13 cellular contexts compared by ENCODE assay signal in genomic region chr5:142803428-142804111, GRCh38. TPM values are rescaled to one million over a fixed set of nuclear protein-coding genes. Genes with fewer than 3 reads are reported as not detected.
DNase-seq lines count a peak whose midpoint lies in the region; ATAC-seq and TF ChIP-seq lines count a peak whose summit lies in the region.
"Had no signal": no experiment of that assay in that cellular context is flagged by ENCODE, and none has a peak within 500 bp of the region (broad histone marks: within the 10 kb centered on the region; RNA-seq: fewer than 3 reads in every experiment).

No MANE protein-coding gene starts in this region.

- H3K27me3 Mint-ChIP-seq in MCF 10A (ENCODE audit: insufficient read depth, unreplicated experiment), result no peaks in the 10 kb centered on the region

- intact Hi-C loops in breast epithelium (cut with DNase I; ENCODE audit: low total_unique reads), result no loop called here
- intact Hi-C loops in MCF 10A (cut with micrococcal nuclease), result no loop called here
- intact Hi-C loops in upper lobe of right lung (cut with DNase I), result no loop called here
- intact Hi-C loops in A673 (cut with micrococcal nuclease; ENCODE audit: unreplicated experiment), result no loop called here

- H3K4me2 ChIP-seq in fibroblast of lung (ENCODE audit: extremely low read depth, insufficient read depth, low read length), result no peak overlapping the region
- H3K4me2 ChIP-seq in mesenchymal stem cell (ENCODE audit: low read length, poor library complexity, severe bottlenecking), result no peak overlapping the region
- H3K4me2 ChIP-seq: KMS-11 had no signal

- H2AFZ ChIP-seq in fibroblast of lung (ENCODE audit: low read length) (no peak overlapping the region), mesenchymal stem cell (ENCODE audit: low read depth, low read length) (no peak overlapping the region)

- BruUV-seq in MCF 10A (replicated peaks; lab: Mats Ljungman, UMichigan), result no TSS peak
- BruUV-seq in A673 (replicated peaks; lab: Mats Ljungman, UMichigan), result no TSS peak

- H3K9me3 ChIP-seq in breast epithelium, result no peaks in the 10 kb centered on the region
- H3K9me3 ChIP-seq in fibroblast of lung (ENCODE audit: control insufficient read depth, insufficient read depth, low read depth, low read length), result no peaks in the 10 kb centered on the region
- no peaks in the 10 kb centered on the region for H3K9me3 ChIP-seq in mesenchymal stem cell (ENCODE audit: control insufficient read depth, low read length)
- no peaks in the 10 kb centered on the region for H3K9me3 ChIP-seq in upper lobe of right lung
- no peaks in the 10 kb centered on the region for H3K9me3 ChIP-seq in A673 (ENCODE audit: low read depth, low read length, poor library complexity, severe bottlenecking)

- no peak for TF ChIP-seq POLR2A in breast epithelium (IDR thresholded peaks at IDR 0.05)

- no peak overlapping the region for H2BK5ac ChIP-seq in mesenchymal stem cell (ENCODE audit: low read depth, low read length, poor library complexity, severe bottlenecking)

- H3K27ac ChIP-seq in breast epithelium (peak overlapping the region; percentile 59 to 65), fibroblast of lung (ENCODE audit: insufficient read depth, low read length) (peak overlapping the region; percentile 37), mesenchymal stem cell (ENCODE audit: low read length, poor library complexity, severe bottlenecking) (no peak overlapping the region), upper lobe of right lung (peak overlapping the region; percentile 71), A673 (ENCODE audit: low read depth, low read length, poor library complexity, severe bottlenecking) (no peak overlapping the region)
- H3K27ac ChIP-seq: epithelial cell of prostate, KMS-11 had no signal

- H2BK120ac ChIP-seq in mesenchymal stem cell (ENCODE audit: low read depth, low read length), result no peak overlapping the region

- H3K23ac ChIP-seq in mesenchymal stem cell (ENCODE audit: low read length in 2 of 2), result no peak overlapping the region

- no peaks in the 10 kb centered on the region for H3K36me3 ChIP-seq in breast epithelium
- H3K36me3 ChIP-seq in fibroblast of lung (ENCODE audit: control insufficient read depth, insufficient read depth, low read length), result no peaks in the 10 kb centered on the region
- no peaks in the 10 kb centered on the region for H3K36me3 ChIP-seq in mesenchymal stem cell (ENCODE audit: control insufficient read depth in 1 of 2, insufficient read depth in 2 of 2, low read depth in 1 of 2, low read length in 2 of 2)
- no peaks in the 10 kb centered on the region for H3K36me3 ChIP-seq in upper lobe of right lung
- H3K36me3 ChIP-seq in A673 (ENCODE audit: insufficient read depth, low read length, poor library complexity, severe bottlenecking), result no peaks in the 10 kb centered on the region

- H4K91ac ChIP-seq in mesenchymal stem cell (ENCODE audit: low read length), result no peak overlapping the region

- H3K4me1 Mint-ChIP-seq in MCF 10A (ENCODE audit: insufficient read depth, unreplicated experiment), result peaks cover 10% of the 10 kb centered on the region

- peak in 1 of 2 donors; percentile 53 for DNase-seq in breast epithelium (ENCODE audit: low spot score in 2 of 2)
- DNase-seq in MCF 10A (ENCODE audit: unreplicated experiment), result no peak
- peak in 1 of 2 donors; percentile 58 for DNase-seq in fibroblast of lung (ENCODE audit: low read depth in 2 of 2)
- peak; percentile 69 for DNase-seq in mesenchymal stem cell
- no peak for DNase-seq in upper lobe of right lung
- DNase-seq in A673 (ENCODE audit: low spot score), result no peak
- DNase-seq in AG20443 (ENCODE audit: low spot score), result no peak
- no peak for DNase-seq in NCI-H2107 (lab: John Stamatoyannopoulos, UW)
- DNase-seq: DMS53; NCI-H446; stimulated activated CD4-positive, alpha-beta T cell treated with anti-CD3 and anti-CD28 coated beads, Interleukin-4, amount 100 ng/mL, for 24 hours had no signal

- H3K9ac ChIP-seq in fibroblast of lung (ENCODE audit: insufficient read depth, low read length) (no peak overlapping the region), mesenchymal stem cell (ENCODE audit: low read length) (peak overlapping the region; percentile 74)
- H3K9ac ChIP-seq: KMS-11 had no signal

- no peak overlapping the region for H4K8ac ChIP-seq in mesenchymal stem cell (ENCODE audit: low read length)

- TF ChIP-seq CTCF in breast epithelium (IDR thresholded peaks at IDR 0.05), result no peak
- TF ChIP-seq CTCF in MCF 10A (IDR thresholded peaks at IDR 0.05; ENCODE audit: unreplicated experiment), result no peak
- no peak for TF ChIP-seq CTCF in fibroblast of lung (conservative IDR thresholded peaks at IDR 0.05 in 1 of 2, IDR thresholded peaks at IDR 0.05 in 1 of 2; ENCODE audit: low read depth in 1 of 2, low read length in 2 of 2)
- no peak for TF ChIP-seq CTCF in upper lobe of right lung (IDR thresholded peaks at IDR 0.05)
- no peak for TF ChIP-seq CTCF in A673 (conservative IDR thresholded peaks at IDR 0.05; ENCODE audit: low read depth, low read length)

- no peak overlapping the region for H3K4me3 Mint-ChIP-seq in MCF 10A (ENCODE audit: unreplicated experiment)

- H3K27me3 ChIP-seq in breast epithelium, result no peaks in the 10 kb centered on the region
- H3K27me3 ChIP-seq in fibroblast of lung (ENCODE audit: control insufficient read depth, insufficient read depth, low read length), result no peaks in the 10 kb centered on the region
- no peaks in the 10 kb centered on the region for H3K27me3 ChIP-seq in mesenchymal stem cell (ENCODE audit: control insufficient read depth in 1 of 2, insufficient read depth in 1 of 2, low read length in 2 of 2)
- H3K27me3 ChIP-seq in upper lobe of right lung, result no peaks in the 10 kb centered on the region
- H3K27me3 ChIP-seq in A673 (replicated peaks; ENCODE audit: insufficient read depth, low read depth, low read length, poor library complexity), result no peaks in the 10 kb centered on the region

- H3K4me3 ChIP-seq in breast epithelium (no peak overlapping the region), fibroblast of lung (replicated peaks in 1 of 4; ENCODE audit: control extremely low read depth in 1 of 4, insufficient read depth in 1 of 4, low read depth in 3 of 4, low read length in 4 of 4) (no peak overlapping the region), mesenchymal stem cell (ENCODE audit: insufficient read depth in 1 of 2, low read depth in 1 of 2, low read length in 2 of 2) (no peak overlapping the region), upper lobe of right lung (no peak overlapping the region), A673 (ENCODE audit: low read depth, low read length, poor library complexity, severe bottlenecking) (no peak overlapping the region)

- H3K27ac Mint-ChIP-seq in MCF 10A (ENCODE audit: low read depth, unreplicated experiment), result no peak overlapping the region

- H4K20me1 ChIP-seq in fibroblast of lung (ENCODE audit: control insufficient read depth, extremely low read depth, insufficient read depth, low read length), result no peaks in the 10 kb centered on the region

- POLR2A ChIA-PET in MCF 10A (lab: Yijun Ruan, JAX) (interaction anchor here (0.6 to 1.1 kb wide), 2 partner anchors 18 to 23 kb away, joined by 3 to 4 read pairs; no protein-coding TSS in a partner anchor), A673 (lab: Charles Lee; ENCODE audit: low non-redundant PET) (no interaction called here)

- H3K4me1 ChIP-seq in breast epithelium (peaks cover 0 to 4% of the 10 kb centered on the region in 2 donors), fibroblast of lung (ENCODE audit: control insufficient read depth, extremely low read depth, insufficient read depth, low read length) (no peaks in the 10 kb centered on the region), mesenchymal stem cell (ENCODE audit: control insufficient read depth, insufficient read depth, low read depth, low read length) (peaks cover 4% of the 10 kb centered on the region), upper lobe of right lung (peaks cover 26% of the 10 kb centered on the region), A673 (ENCODE audit: insufficient read depth, low read length, poor library complexity, severe bottlenecking) (peaks cover 14% of the 10 kb centered on the region)

- WGBS in mesenchymal stem cell, result 88% methylated on average over 10 of the region's 11 CpGs

- H3K9me3 Mint-ChIP-seq in MCF 10A (ENCODE audit: unreplicated experiment), result no peaks in the 10 kb centered on the region

- H3K4ac ChIP-seq in mesenchymal stem cell (ENCODE audit: low read depth in 1 of 2, low read length in 2 of 2), result no peak overlapping the region

- peaks cover 43% of the 10 kb centered on the region for H3K79me1 ChIP-seq in mesenchymal stem cell (replicated peaks; ENCODE audit: low read length, poor library complexity, severe bottlenecking)

- no peak overlapping the region for H3K14ac ChIP-seq in mesenchymal stem cell (ENCODE audit: low read length in 2 of 2)

- ATAC-seq in upper lobe of right lung, result peak; percentile 79

- no peak overlapping the region for H2BK15ac ChIP-seq in mesenchymal stem cell (ENCODE audit: low read depth, poor library complexity, severe bottlenecking)

- CTCF ChIA-PET in MCF 10A (lab: Yijun Ruan, JAX) (interaction anchor here (0.7 kb wide), 1 partner anchor 22 kb away, joined by 3 read pairs; no protein-coding TSS in a partner anchor), A673 (lab: Charles Lee) (no interaction called here)

- H3K36me3 Mint-ChIP-seq in MCF 10A (ENCODE audit: insufficient read depth, unreplicated experiment), result no peaks in the 10 kb centered on the region

- no peak overlapping the region for H3K18ac ChIP-seq in mesenchymal stem cell (ENCODE audit: low read depth in 1 of 2, low read length in 2 of 2)

- no peak overlapping the region for H2AK5ac ChIP-seq in mesenchymal stem cell (ENCODE audit: low read length, severe bottlenecking)

- H2BK12ac ChIP-seq in mesenchymal stem cell (ENCODE audit: low read length in 2 of 2), result no peak overlapping the region

- H3K79me2 ChIP-seq in fibroblast of lung (ENCODE audit: control insufficient read depth, insufficient read depth, low read length), result no peaks in the 10 kb centered on the region

RNA-seq across cellular contexts. Expression of gene ARHGAP26, which starts 33.4 kb away (rescaled TPM):
- 10 to 100 TPM; 33.1 to 89.0 (median 56.4) TPM for total RNA-seq in breast epithelium
- 54.3 and 58.9 TPM in 2 replicates for total RNA-seq in MCF 10A (2022)
- 4.4 and 6.8 TPM in 2 replicates for total RNA-seq in fibroblast of lung
- polyA plus RNA-seq in fibroblast of lung, result 1.8 and 4.1 TPM in 2 replicates
- 1.5 and 5.3 TPM in 2 replicates for polyA plus RNA-seq in fibroblast of lung (2012)
- 0.74 and 2.7 TPM in 2 replicates for polyA minus RNA-seq in fibroblast of lung (ENCODE audit: low replicate concordance)
- polyA plus RNA-seq in mesenchymal stem cell (2013, experiment 1 of 2), result 0.86 TPM
- polyA plus RNA-seq in mesenchymal stem cell (2013, experiment 2 of 2), result 1.0 TPM
- total RNA-seq in upper lobe of right lung, result 35.4 TPM
- 25.5 and 25.8 TPM in 2 replicates for total RNA-seq in A673 (2021)

Comparison
In these comparisons a context has a peak if more than half of its experiments do, and no peak if none do; other contexts are left out.
1. H3K27ac ChIP-seq: peak in breast epithelium (2 of 2), fibroblast of lung (single experiment) and upper lobe of right lung (single experiment); none in mesenchymal stem cell (single experiment) and A673 (single experiment).